ENCODE assay signal across 8 cellular contexts in genomic region chr12:98503343-98503592, GRCh38. TPM values are rescaled to one million over a fixed set of nuclear protein-coding genes. Genes with fewer than 3 reads are reported as not detected.
DNase-seq lines count a peak whose midpoint lies in the region; ATAC-seq and TF ChIP-seq lines count a peak whose summit lies in the region.

No MANE protein-coding gene starts in this region.

- H4K20me1 ChIP-seq in OCI-LY7 (ENCODE audit: insufficient read depth, low read length), result no peaks in the 10 kb centered on the region

- peak overlapping the region; percentile 93 for H2AFZ ChIP-seq in OCI-LY7 (ENCODE audit: low read length)

- no peaks in the 10 kb centered on the region for H3K9me3 Mint-ChIP-seq in activated T-cell treated with anti-CD3 and anti-CD28 coated beads, Interleukin-2, amount 50 U/mL, for 4 hours

- peak overlapping the region; percentile 79 for H3K4me2 ChIP-seq in OCI-LY7 (ENCODE audit: low read length)

- H3K4me3 ChIP-seq in OCI-LY7 (ENCODE audit: low read depth, low read length, poor library complexity, severe bottlenecking), result peak overlapping the region; percentile 69
- H3K4me3 ChIP-seq in muscle layer of colon (ENCODE audit: low read depth in 1 of 2, low read length in 2 of 2), result peak overlapping the region; percentile 79 to 92

- POLR2A ChIA-PET in OCI-LY7 (lab: Charles Lee), result interaction anchor here (4.8 kb wide), 1 partner anchor 12 kb away, joined by 42 read pairs; the partner anchor contains the start of gene TMPO

- H3K27me3 Mint-ChIP-seq in activated T-cell treated with anti-CD3 and anti-CD28 coated beads, Interleukin-2, amount 50 U/mL, for 4 hours (ENCODE audit: low read depth), result peaks cover 7% of the 10 kb centered on the region

- intact Hi-C loops in OCI-LY7 (cut with micrococcal nuclease; ENCODE audit: unreplicated experiment), result loop anchor here (1.0 to 5.0 kb wide), 3 partner anchors 12 to 241 kb away; partner anchors contain the start of gene IKBIP

- TSS peak; percentile 80 for BruUV-seq in OCI-LY7 (replicated peaks; lab: Mats Ljungman, UMichigan)

- peak overlapping the region; percentile 58 for H3K9ac ChIP-seq in muscle layer of colon (ENCODE audit: low read length)

- ATAC-seq in GM19468 (IDR thresholded peaks at IDR 0.05; ENCODE audit: extremely low read depth, unreplicated experiment) (peak; percentile 72), esophagus mucosa (peak; percentile 82)
- ATAC-seq in activated T-cell treated with anti-CD3 and anti-CD28 coated beads, Interleukin-2, amount 50 U/mL, for 4 hours, result peak; percentile 73 to 76

- H3K4me1 ChIP-seq in OCI-LY7 (ENCODE audit: insufficient read depth, low read length, poor library complexity, severe bottlenecking) (peaks cover 17% of the 10 kb centered on the region), muscle layer of colon (ENCODE audit: insufficient read depth, low read length) (peaks cover 5% of the 10 kb centered on the region)

- no peaks in the 10 kb centered on the region for H3K9me2 ChIP-seq in OCI-LY7 (ENCODE audit: insufficient read depth, low read length)

- H3K36me3 ChIP-seq in OCI-LY7 (ENCODE audit: insufficient read depth, low read length), result no peaks in the 10 kb centered on the region
- no peaks in the 10 kb centered on the region for H3K36me3 ChIP-seq in muscle layer of colon (ENCODE audit: insufficient read depth, low read length)

- TF ChIP-seq CTCF in OCI-LY7 (conservative IDR thresholded peaks at IDR 0.05; ENCODE audit: low read length), result no peak

- peak overlapping the region; percentile 94 for H3K4me3 Mint-ChIP-seq in activated T-cell treated with anti-CD3 and anti-CD28 coated beads, Interleukin-2, amount 50 U/mL, for 4 hours

- DNase-seq in COLO829 (ENCODE audit: low spot score) (peak; percentile 80), HPDE6-E6E7 (ENCODE audit: extremely low spot score) (peak; percentile 82), OCI-LY7 (ENCODE audit: low spot score) (peak; percentile 88)
- peak; percentile 88 for DNase-seq in activated T-cell treated with anti-CD3 and anti-CD28 coated beads, Interleukin-2, amount 50 U/mL, for 4 hours
- DNase-seq in stimulated activated CD8-positive, alpha-beta memory T cell treated with anti-CD3 and anti-CD28 coated beads, Interleukin-7, amount 100 ng/mL, for 24 hours (ENCODE audit: low read depth), result peak; percentile 79

- no peaks in the 10 kb centered on the region for H3K79me2 ChIP-seq in OCI-LY7 (ENCODE audit: insufficient read depth, low read depth, low read length)

- no peaks in the 10 kb centered on the region for H3K27me3 ChIP-seq in muscle layer of colon (ENCODE audit: control insufficient read depth in 1 of 2, insufficient read depth in 2 of 2, low read length in 2 of 2)

- H3K9me3 ChIP-seq in OCI-LY7 (ENCODE audit: low read length) (peaks cover 4% of the 10 kb centered on the region; the same call in 1 of the 2 replicates), muscle layer of colon (ENCODE audit: low read length) (no peaks in the 10 kb centered on the region)

- H3K4me1 Mint-ChIP-seq in activated T-cell treated with anti-CD3 and anti-CD28 coated beads, Interleukin-2, amount 50 U/mL, for 4 hours (ENCODE audit: low read depth), result peaks cover 30% of the 10 kb centered on the region

- CTCF ChIA-PET in OCI-LY7 (lab: Charles Lee; ENCODE audit: unreplicated experiment), result interaction anchor here (1.5 kb wide), 1 partner anchor 12 kb away, joined by 5 read pairs; no protein-coding TSS in a partner anchor

- H3K27ac ChIP-seq in OCI-LY7 (ENCODE audit: low read depth, low read length, poor library complexity, severe bottlenecking) (peak overlapping the region; percentile 95), muscle layer of colon (ENCODE audit: low read depth, low read length) (peak overlapping the region; percentile 89)

- H3K36me3 Mint-ChIP-seq in activated T-cell treated with anti-CD3 and anti-CD28 coated beads, Interleukin-2, amount 50 U/mL, for 4 hours (ENCODE audit: insufficient read depth), result peaks cover 3% of the 10 kb centered on the region

RNA-seq across cellular contexts. Expression of gene TMPO, which starts 12.1 kb away (rescaled TPM):
- total RNA-seq in OCI-LY7 (2014; rRNA removed; shearing (Covaris generic)), result 377 and 402 TPM in 2 replicates
- total RNA-seq in OCI-LY7 (2022), result 389 and 436 TPM in 2 replicates
- total RNA-seq in activated T-cell treated with anti-CD3 and anti-CD28 coated beads, Interleukin-2, amount 50 U/mL, for 4 hours, result 100 to 1,000 TPM; 180 to 198 (median 187) TPM
- total RNA-seq in esophagus mucosa, result 55.0 TPM

Comparison
In these comparisons a context has a peak if more than half of its experiments do, and no peak if none do; other contexts are left out.
1. Peak in every context shown above with its lines: DNase-seq, ATAC-seq, H3K4me3 ChIP-seq and H3K27ac ChIP-seq.